10 cellular contexts compared by ENCODE assay signal in genomic region chr17:62650587-62650986, GRCh38.
"Had no signal": no experiment of that assay in that cellular context is flagged by ENCODE, and none has a peak within 500 bp of the region (broad histone marks: within the 10 kb centered on the region; RNA-seq: fewer than 3 reads in every experiment).

No MANE protein-coding gene starts in this region.

- H3K4me3 ChIP-seq: body of pancreas, ovary, vagina had no signal

- H3K27ac ChIP-seq: body of pancreas, ovary, vagina had no signal

- ATAC-seq: body of pancreas, T-helper 17 cell had no signal

- H3K27me3 ChIP-seq: body of pancreas, ovary, vagina had no signal

- H3K36me3 ChIP-seq: ovary, vagina had no signal

- DNase-seq: activated B cell treated with CpG ODN at 0.5 μM for 24 hours; activated CD4-positive, alpha-beta T cell treated with anti-CD3 and anti-CD28 coated beads, Interleukin-2, amount 10 ng/mL, durations not matched to agents 24 days and 14 days; body of pancreas; central memory CD4-positive, alpha-beta T cell; effector memory CD4-positive, alpha-beta T cell; erythroblast; nephron progenitor cell; T-helper 17 cell had no signal

- H3K9me3 ChIP-seq: body of pancreas, ovary, vagina had no signal
